ENCODE assay signal across 11 cellular contexts in genomic region chr1:171794085-171794484, GRCh38.
DNase-seq lines count a peak whose midpoint lies in the region; ATAC-seq and TF ChIP-seq lines count a peak whose summit lies in the region.
"Had no signal": no experiment of that assay in that cellular context is flagged by ENCODE, and none has a peak within 500 bp of the region (broad histone marks: within the 10 kb centered on the region; RNA-seq: fewer than 3 reads in every experiment).

No MANE protein-coding gene starts in this region.

- DNase-seq in NK-92 treated with Interleukin-12 subunit alpha and Interleukin-12 subunit beta, amount 100 ng/mL, for 24 hours (lab: John Stamatoyannopoulos, UW) = peak; percentile 36
- DNase-seq in NK-92 (lab: John Stamatoyannopoulos, UW; ENCODE audit: unreplicated experiment) (no peak), epithelial cell of prostate (ENCODE audit: low read depth, low spot score) (peak; percentile 40), islet precursor cell (no peak), GM10248 (ENCODE audit: extremely low spot score) (no peak)
- DNase-seq in activated CD4-positive, alpha-beta T cell treated with anti-CD3 and anti-CD28 coated beads for 24 hours (ENCODE audit: low read depth in 2 of 2) = peak; percentile 26 to 40
- DNase-seq in stimulated activated CD8-positive, alpha-beta memory T cell treated with anti-CD3 and anti-CD28 coated beads, Interleukin-7, amount 100 ng/mL, for 4 hours (ENCODE audit: low read depth in 2 of 2) = peak; percentile 45 to 50
- DNase-seq: body of pancreas, NCI-H2081 treated with DMSO at 0.1 percent for 48 hours had no signal

- POLR2A ChIA-PET in GM10248 (lab: Yijun Ruan, JAX) = no interaction called here

- no peak for ATAC-seq in HG03432 (IDR thresholded peaks at IDR 0.05; ENCODE audit: unreplicated experiment)
- ATAC-seq: body of pancreas had no signal

- no peak for TF ChIP-seq CTCF in GM10248 (IDR thresholded peaks at IDR 0.05; ENCODE audit: control extremely low read depth, extremely low read depth, low read depth, missing control alignments)

- CTCF ChIA-PET in GM10248 (lab: Yijun Ruan, JAX) = interaction anchor here (0.9 to 2.7 kb wide), 3 partner anchors 9 to 12 kb away, joined by 3 to 6 read pairs (median 3); partner anchors contain the start of gene METTL13

- H3K27ac ChIP-seq in epithelial cell of prostate = peak overlapping the region; percentile 78
- H3K27ac ChIP-seq: 22Rv1, body of pancreas had no signal

Comparison
In these comparisons a context has a peak if more than half of its experiments do, and no peak if none do; other contexts are left out.
1. DNase-seq: peak in NK-92 treated with Interleukin-12 subunit alpha and Interleukin-12 subunit beta, amount 100 ng/mL, for 24 hours (single experiment), activated CD4-positive, alpha-beta T cell treated with anti-CD3 and anti-CD28 coated beads for 24 hours (2 of 2), epithelial cell of prostate (single experiment) and stimulated activated CD8-positive, alpha-beta memory T cell treated with anti-CD3 and anti-CD28 coated beads, Interleukin-7, amount 100 ng/mL, for 4 hours (2 of 2); none in NK-92 (single experiment), islet precursor cell (single experiment) and GM10248 (single experiment).